ENCODE assay signal across 12 cellular contexts in the genomic region with DNA sequence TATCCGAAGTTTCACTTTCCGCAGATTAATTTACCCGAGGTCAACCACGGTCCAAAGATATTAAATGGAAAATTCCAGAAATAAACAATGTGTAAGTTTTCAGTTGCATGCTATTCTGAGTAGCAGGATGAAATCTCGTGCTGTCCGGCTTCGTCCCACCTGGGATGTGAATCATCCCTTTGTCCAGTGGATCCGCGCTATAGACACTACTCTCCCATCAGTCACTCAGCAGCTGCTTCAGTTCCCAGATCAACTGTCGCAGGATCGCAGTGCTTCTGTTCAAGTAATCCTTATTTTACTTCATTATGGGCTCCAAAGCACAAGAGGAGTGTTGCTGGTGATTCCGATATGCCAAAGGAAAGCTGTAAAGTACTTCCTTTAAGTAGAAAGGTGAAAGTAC.
"Had no signal": no experiment of that assay in that cellular context is flagged by ENCODE, and none has a peak within 500 bp of the region (broad histone marks: within the 10 kb centered on the region; RNA-seq: fewer than 3 reads in every experiment).

No MANE protein-coding gene starts in this region.

- H3K27ac ChIP-seq: foreskin keratinocyte, thoracic aorta, uterus had no signal

- H3K4me3 ChIP-seq: lung, thoracic aorta, uterus had no signal

- H3K36me3 ChIP-seq: thoracic aorta, uterus had no signal

- ATAC-seq: activated CD4-positive, CD25-positive, alpha-beta regulatory T cell treated with anti-CD3 and anti-CD28 coated beads, Interleukin-2, amount 50 U/mL, for 24 hours; foreskin keratinocyte; left cardiac atrium; stimulated activated naive CD8-positive, alpha-beta T cell treated with anti-CD3 and anti-CD28 coated beads, Interleukin-15, amount 100 ng/mL, for 72 hours had no signal

- H3K27me3 ChIP-seq: uterus had no signal

- H3K4me1 ChIP-seq: foreskin keratinocyte, uterus had no signal

- H3K9me3 ChIP-seq: thoracic aorta, uterus had no signal

- DNase-seq: activated CD4-positive, alpha-beta T cell treated with anti-CD3 and anti-CD28 coated beads, Interleukin-2, amount 50 U/mL, for 4 hours; amygdala; foreskin keratinocyte; immature natural killer cell; left cardiac atrium; stimulated activated CD4-positive, alpha-beta T cell treated with anti-CD3 and anti-CD28 coated beads, Interleukin-15, amount 100 ng/mL, for 24 hours; stimulated activated CD4-positive, alpha-beta T cell treated with anti-CD3 and anti-CD28 coated beads, Interleukin-4, amount 100 ng/mL, for 24 hours; uterus had no signal
